Comparison of ENCODE assay signal across 1 cellular context in genomic region chr1:12469493-12469892, GRCh38.
TF ChIP-seq lines count a peak whose summit lies in the region.

No MANE protein-coding gene starts in this region.

TF ChIP-seq in HEK293, 187 proteins besides CTCF, POLR2A, EP300 and RAD21 (continued from another document):
- TF ChIP-seq INSM2 (tag by site-specific recombination; IDR thresholded peaks at IDR 0.05) (no peak), ZNF184 (tag by site-specific recombination; IDR thresholded peaks at IDR 0.05) (peak; percentile 59; the same call in 1 of the 2 replicates), TRIM28 (IDR thresholded peaks at IDR 0.05; ENCODE audit: borderline replicate concordance, low read length) (no peak; the same call in 1 of the 2 replicates), ZNF561 (tag by site-specific recombination; IDR thresholded peaks at IDR 0.05; ENCODE audit: borderline replicate concordance) (0 out of 2 replicates have a peak, but pooled peaks have one; percentile 24)
TF ChIP-seq in HEK293: peak in this region for 11.
